Comparison of ENCODE assay signal across 9 cellular contexts in the genomic region with DNA sequence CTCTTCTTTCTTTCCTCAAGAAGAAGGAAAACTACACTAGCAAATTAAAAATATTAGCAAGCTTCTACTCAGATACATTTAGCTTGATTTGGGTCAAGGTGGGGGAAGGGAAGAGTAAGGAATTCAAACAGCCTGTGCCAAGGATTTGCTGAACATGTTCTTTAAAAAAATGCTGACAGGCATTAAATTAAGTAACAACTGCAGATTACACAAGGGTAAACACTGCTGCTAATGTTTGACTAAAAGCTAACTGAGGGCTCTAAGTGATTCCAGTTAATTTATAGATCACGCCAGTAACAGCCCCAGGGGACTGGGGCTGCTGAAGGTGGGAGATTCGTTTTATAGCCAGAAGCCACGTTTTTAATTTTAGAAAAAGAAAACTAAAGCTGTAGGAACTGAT.
DNase-seq lines count a peak whose midpoint lies in the region; ATAC-seq, FAIRE-seq and TF ChIP-seq lines count a peak whose summit lies in the region.
"Had no signal": no experiment of that assay in that cellular context is flagged by ENCODE, and none has a peak within 500 bp of the region (broad histone marks: within the 10 kb centered on the region; RNA-seq: fewer than 3 reads in every experiment).

No MANE protein-coding gene starts in this region.

- H3K4me3 Mint-ChIP-seq in Caco-2 (ENCODE audit: unreplicated experiment) (peak overlapping the region; percentile 40), T-helper 17 cell (no peak overlapping the region)
- H3K4me3 Mint-ChIP-seq: T-helper 1 cell treated with Interleukin-12 subunit alpha and Interleukin-12 subunit beta and Interleukin-4 antibody, amounts not matched to agents 30 μg/mL and 1 μg/mL, for 36 hours had no signal

- H3K4me3 ChIP-seq in Caco-2 (ENCODE audit: low read depth, low read length) (no peak overlapping the region), heart left ventricle (no peak overlapping the region), pancreas (no peak overlapping the region)

- WGBS in heart left ventricle, 4 donors, result 20 to 31% (median 27%) methylated on average over 3 of the region's 3 CpGs
- 7 to 12% methylated on average over 3 of the region's 3 CpGs for WGBS in pancreas, 2 donors

- no peaks in the 10 kb centered on the region for H3K36me3 Mint-ChIP-seq in Caco-2 (ENCODE audit: insufficient read depth, unreplicated experiment)
- H3K36me3 Mint-ChIP-seq in T-helper 17 cell (ENCODE audit: low read depth), result peaks cover 2% of the 10 kb centered on the region

- no peak for FAIRE-seq in pancreas (lab: Jason Lieb, UNC)

- H3K27ac Mint-ChIP-seq in Caco-2 (ENCODE audit: unreplicated experiment) (peak overlapping the region; percentile 4), T-helper 17 cell (peak overlapping the region; percentile 16)
- H3K27ac Mint-ChIP-seq: T-helper 1 cell treated with Interleukin-12 subunit alpha and Interleukin-12 subunit beta and Interleukin-4 antibody, amounts not matched to agents 30 μg/mL and 1 μg/mL, for 36 hours had no signal

- intact Hi-C loops in Caco-2 (cut with micrococcal nuclease; ENCODE audit: unreplicated experiment) (no loop called here), heart left ventricle (cut with DNase I) (loop anchor here in 5 of 10 donors (5.0 to 10.0 kb wide), 7 partner anchors 97 to 547 kb away; no protein-coding TSS in a partner anchor), pancreas (cut with DNase I) (no loop called here)

- no peaks in the 10 kb centered on the region for H3K9me3 ChIP-seq in Caco-2
- no peaks in the 10 kb centered on the region for H3K9me3 ChIP-seq in T-helper 17 cell (ENCODE audit: control insufficient read depth, low read length, poor library complexity, severe bottlenecking)
- no peaks in the 10 kb centered on the region for H3K9me3 ChIP-seq in heart left ventricle
- H3K9me3 ChIP-seq in pancreas, result no peaks in the 10 kb centered on the region

- TF ChIP-seq POLR2A in heart left ventricle (IDR thresholded peaks at IDR 0.05), result no peak

- peak overlapping the region in 5 of 12 donors; percentile 7 to 61 (median 16) for H3K27ac ChIP-seq in heart left ventricle
- peak overlapping the region in 3 of 4 donors; percentile 16 to 60 (median 32) for H3K27ac ChIP-seq in pancreas

- TF ChIP-seq CTCF in Caco-2 (IDR thresholded peaks at IDR 0.05; ENCODE audit: insufficient read depth in 1 of 2, low read depth in 1 of 2, low read length in 1 of 2, severe bottlenecking in 1 of 2, unreplicated experiment in 1 of 2) (no peak), heart left ventricle (IDR thresholded peaks at IDR 0.05) (no peak), pancreas (IDR thresholded peaks at IDR 0.05) (no peak)

- H3K27me3 ChIP-seq in Caco-2 (replicated peaks; ENCODE audit: control insufficient read depth, insufficient read depth, low read length), result no peaks in the 10 kb centered on the region
- H3K27me3 ChIP-seq in heart left ventricle, result no peaks in the 10 kb centered on the region
- H3K27me3 ChIP-seq in pancreas, result no peaks in the 10 kb centered on the region

- H3K27me3 Mint-ChIP-seq in Caco-2 (ENCODE audit: insufficient read depth, unreplicated experiment), result no peaks in the 10 kb centered on the region
- no peaks in the 10 kb centered on the region for H3K27me3 Mint-ChIP-seq in T-helper 17 cell

- no peaks in the 10 kb centered on the region for H3K9me3 Mint-ChIP-seq in Caco-2 (ENCODE audit: unreplicated experiment)
- H3K9me3 Mint-ChIP-seq: T-helper 1 cell treated with Interleukin-12 subunit alpha and Interleukin-12 subunit beta and Interleukin-4 antibody, amounts not matched to agents 30 μg/mL and 1 μg/mL, for 36 hours had no signal

- DNase-seq in Caco-2, result peak in 1 of 2 experiments; percentile 50
- no peak for DNase-seq in T-helper 17 cell
- no peak for DNase-seq in heart left ventricle
- peak in 2 of 6 donors; percentile 16 to 31 for DNase-seq in pancreas
- DNase-seq in stimulated activated CD4-positive, alpha-beta T cell treated with anti-CD3 and anti-CD28 coated beads, Interleukin-12 subunit alpha, Interleukin-12 subunit beta, amount 100 ng/mL, for 4 hours, result no peak
- no peak for DNase-seq in HPDE6-E6E7 (ENCODE audit: extremely low spot score)
- no peak for DNase-seq in NCI-H1105 treated with DMSO at 0.1 percent for 48 hours (lab: John Stamatoyannopoulos, UW)

- CTCF ChIA-PET in Caco-2 (lab: Charles Lee), result interaction anchor here (0.5 to 0.9 kb wide), 3 partner anchors 390 to 524 kb away, joined by 3 read pairs; no protein-coding TSS in a partner anchor

- no peaks in the 10 kb centered on the region for H3K36me3 ChIP-seq in Caco-2 (ENCODE audit: control insufficient read depth, insufficient read depth, low read length)
- H3K36me3 ChIP-seq in heart left ventricle, result no peaks in the 10 kb centered on the region
- H3K36me3 ChIP-seq in pancreas, result no peaks in the 10 kb centered on the region

- H3K4me1 ChIP-seq in Caco-2, result peaks cover 14% of the 10 kb centered on the region
- peaks cover 0 to 63% (median 18%) of the 10 kb centered on the region in 12 donors for H3K4me1 ChIP-seq in heart left ventricle
- H3K4me1 ChIP-seq in pancreas, result peaks cover 12 to 18% (median 16%) of the 10 kb centered on the region in 3 donors

- peaks cover 20% of the 10 kb centered on the region for H3K4me1 Mint-ChIP-seq in Caco-2 (ENCODE audit: low read depth, unreplicated experiment)
- H3K4me1 Mint-ChIP-seq in T-helper 17 cell, result peaks cover 29% of the 10 kb centered on the region

- no TSS peak for BruUV-seq in Caco-2 (replicated peaks; lab: Mats Ljungman, UMichigan)

- POLR2A ChIA-PET in Caco-2 (lab: Charles Lee), result interaction anchor here (0.5 to 0.6 kb wide), 2 partner anchors 62 to 164 kb away, joined by 6 to 8 read pairs; no protein-coding TSS in a partner anchor

- ATAC-seq in T-helper 17 cell (no peak), heart left ventricle (peak; percentile 36 to 58 (median 48)), pancreas (peak; percentile 85 to 96 (median 91)), HG03159 (IDR thresholded peaks at IDR 0.05; ENCODE audit: unreplicated experiment) (no peak)

Comparison
In these comparisons a context has a peak if more than half of its experiments do, and no peak if none do; other contexts are left out.
1. ATAC-seq: peak in heart left ventricle (4 of 4) and pancreas (4 of 4); none in T-helper 17 cell (single experiment) and HG03159 (single experiment).